Comparison of ENCODE assay signal across 8 cellular contexts in the genomic region with DNA sequence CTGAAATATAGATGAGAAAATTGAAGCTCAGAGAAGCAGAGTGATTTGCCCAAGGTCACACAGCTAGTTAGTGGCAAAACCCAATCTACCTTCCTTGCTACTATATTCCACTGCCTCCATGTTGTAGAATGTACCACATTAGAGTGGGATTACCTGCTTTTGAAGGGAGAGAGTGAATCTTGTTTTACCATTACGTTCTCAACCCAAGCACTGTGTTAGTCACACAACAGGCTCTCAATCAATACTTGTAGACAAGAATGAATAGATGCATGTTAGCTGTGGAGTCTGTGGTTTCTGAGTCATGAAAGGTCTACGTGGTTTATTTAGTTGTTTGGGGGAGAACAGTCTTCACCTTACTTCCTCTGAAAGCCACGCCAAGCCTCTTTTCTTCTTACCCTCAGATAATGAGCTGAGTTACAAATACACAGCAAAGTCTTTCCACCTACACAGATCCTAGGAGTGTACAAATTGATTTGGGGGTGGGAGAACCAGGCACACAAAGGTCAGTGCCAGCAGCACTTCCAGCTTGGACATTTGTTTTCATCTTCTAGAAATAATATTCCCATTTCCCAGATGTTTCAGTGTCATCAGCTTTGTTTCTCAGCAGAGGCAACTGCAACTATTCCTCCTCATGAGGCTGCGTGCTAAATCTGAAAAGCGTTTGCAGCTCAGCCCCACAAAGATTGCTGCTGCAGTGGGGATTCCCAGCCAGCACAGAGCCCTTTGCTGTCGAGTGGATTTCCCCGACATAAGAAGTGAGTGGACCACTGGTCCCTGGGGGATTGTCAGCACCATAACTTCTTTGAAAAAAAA.
DNase-seq lines count a peak whose midpoint lies in the region; ATAC-seq and TF ChIP-seq lines count a peak whose summit lies in the region.

No MANE protein-coding gene starts in this region.

- H3K27me3 Mint-ChIP-seq in endothelial cell (ENCODE audit: unreplicated experiment) = peaks cover 3% of the 10 kb centered on the region

- H3F3A ChIP-seq in PC-3 (ENCODE audit: low read length, unreplicated experiment) = peaks cover 22% of the 10 kb centered on the region

- H3K9me3 ChIP-seq in PC-3 (ENCODE audit: low read length) (no peaks in the 10 kb centered on the region), tibial artery (no peaks in the 10 kb centered on the region)

- H3K27ac Mint-ChIP-seq in endothelial cell (ENCODE audit: unreplicated experiment) = no peak overlapping the region

- peak overlapping the region; percentile 84 for H3K27ac ChIP-seq in PC-3 (ENCODE audit: low read length)
- no peak overlapping the region for H3K27ac ChIP-seq in tibial artery

- peak overlapping the region; percentile 70 for H3K9ac ChIP-seq in PC-3 (ENCODE audit: low read length)

- TF ChIP-seq CTCF in PC-3 (conservative IDR thresholded peaks at IDR 0.05; ENCODE audit: low read depth, low read length) = no peak
- TF ChIP-seq CTCF in endothelial cell (IDR thresholded peaks at IDR 0.05; ENCODE audit: unreplicated experiment) = no peak
- no peak for TF ChIP-seq CTCF in tibial artery (IDR thresholded peaks at IDR 0.05)

- peak; percentile 100 for DNase-seq in PC-3
- peak; percentile 31 for DNase-seq in activated naive CD8-positive, alpha-beta T cell treated with anti-CD3 and anti-CD28 coated beads, Interleukin-2, amount 50 U/mL, for 16 hours (ENCODE audit: low read depth, low spot score)
- DNase-seq in stimulated activated CD4-positive, alpha-beta T cell treated with anti-CD3 and anti-CD28 coated beads, Interleukin-2, amount 100 ng/mL, for 48 hours = peak; percentile 32 to 33
- no peak for DNase-seq in endothelial cell (ENCODE audit: low spot score)
- no peak for DNase-seq in NCI-H1694 (lab: John Stamatoyannopoulos, UW)
- no peak for DNase-seq in tibial artery

- intact Hi-C loops in PC-3 (cut with micrococcal nuclease) (loop anchor here (1.0 to 2.0 kb wide), 6 partner anchors 62 to 349 kb away; partner anchors contain the start of genes ADO and EGR2), tibial artery (cut with DNase I; ENCODE audit: low total_unique reads) (no loop called here)

- H3K4me2 ChIP-seq in PC-3 (ENCODE audit: low read length) = peak overlapping the region; percentile 68

- no peaks in the 10 kb centered on the region for H3K36me3 Mint-ChIP-seq in endothelial cell (ENCODE audit: low read depth, unreplicated experiment)

- H3K9me3 Mint-ChIP-seq in endothelial cell (ENCODE audit: unreplicated experiment) = no peaks in the 10 kb centered on the region

- H3K36me3 ChIP-seq in PC-3 (ENCODE audit: low read depth, low read length) = no peaks in the 10 kb centered on the region
- no peaks in the 10 kb centered on the region for H3K36me3 ChIP-seq in tibial artery

- ATAC-seq in GM18517 (IDR thresholded peaks at IDR 0.05; ENCODE audit: unreplicated experiment) (peak; percentile 84), HG02852 (IDR thresholded peaks at IDR 0.05; ENCODE audit: unreplicated experiment) (peak; percentile 79), PC-3 (peak; percentile 86)

- peaks cover 60% of the 10 kb centered on the region for H3K4me1 ChIP-seq in PC-3 (ENCODE audit: insufficient read depth, low read length)
- H3K4me1 ChIP-seq in tibial artery = no peaks in the 10 kb centered on the region

- POLR2A ChIA-PET in PC-3 (lab: Charles Lee; ENCODE audit: unreplicated experiment) = interaction anchor here (0.6 to 0.7 kb wide), 3 partner anchors 17 to 47 kb away, joined by 3 to 4 read pairs (median 3); no protein-coding TSS in a partner anchor

- H3K9me2 ChIP-seq in PC-3 (replicated peaks; ENCODE audit: low read length) = 0 out of 2 replicates have a peak, but pooled peaks cover 3% of the 10 kb centered on the region

- peak overlapping the region; percentile 3; the same call in 1 of the 2 replicates for H2AFZ ChIP-seq in PC-3 (ENCODE audit: low read length)

- no peaks in the 10 kb centered on the region for H3K79me2 ChIP-seq in PC-3 (ENCODE audit: low read length)

- CTCF ChIA-PET in PC-3 (lab: Charles Lee) = interaction anchor here (0.6 to 1.6 kb wide), 7 partner anchors 73 to 1244 kb away, joined by 3 to 16 read pairs (median 3); partner anchors contain the start of gene EGR2

- H3K4me3 Mint-ChIP-seq in endothelial cell (ENCODE audit: unreplicated experiment) = no peak overlapping the region

- peaks cover 13% of the 10 kb centered on the region for H3K4me1 Mint-ChIP-seq in endothelial cell (ENCODE audit: unreplicated experiment)

- BruUV-seq in PC-3 (replicated peaks; lab: Mats Ljungman, UMichigan) = no TSS peak

- H3K4me3 ChIP-seq in PC-3 (ENCODE audit: low read length) (peak overlapping the region; percentile 18), tibial artery (no peak overlapping the region)

- H3K27me3 ChIP-seq in PC-3 (ENCODE audit: low read length) = no peaks in the 10 kb centered on the region
- H3K27me3 ChIP-seq in tibial artery = no peaks in the 10 kb centered on the region

- no peaks in the 10 kb centered on the region for H4K20me1 ChIP-seq in PC-3 (ENCODE audit: low read length)

Comparison
In these comparisons a context has a peak if more than half of its experiments do, and no peak if none do; other contexts are left out.
1. DNase-seq: peak in PC-3 (single experiment), activated naive CD8-positive, alpha-beta T cell treated with anti-CD3 and anti-CD28 coated beads, Interleukin-2, amount 50 U/mL, for 16 hours (single experiment) and stimulated activated CD4-positive, alpha-beta T cell treated with anti-CD3 and anti-CD28 coated beads, Interleukin-2, amount 100 ng/mL, for 48 hours (2 of 2); none in endothelial cell (single experiment), NCI-H1694 (single experiment) and tibial artery (0 of 2).
2. Peak in every context shown above with its lines, with median percentiles within 50 percentile points of each other: ATAC-seq.